In genomic region chr2:106192752-106193490, GRCh38 we compare ENCODE assay signal across 8 cellular contexts. TPM values are rescaled to one million over a fixed set of nuclear protein-coding genes. Genes with fewer than 3 reads are reported as not detected.
DNase-seq lines count a peak whose midpoint lies in the region; ATAC-seq and TF ChIP-seq lines count a peak whose summit lies in the region.

No MANE protein-coding gene starts in this region.

- H3K4me3 ChIP-seq in epithelial cell of proximal tubule (ENCODE audit: low read depth, low read length), result peak overlapping the region; percentile 90
- H3K4me3 ChIP-seq in thoracic aorta, result peak overlapping the region; percentile 95

- H3K9me3 Mint-ChIP-seq in activated CD8-positive, alpha-beta T cell treated with anti-CD3 and anti-CD28 coated beads for 36 hours, result no peaks in the 10 kb centered on the region
- H3K9me3 Mint-ChIP-seq in neural crest cell, result no peaks in the 10 kb centered on the region

- peaks cover 4 to 31% of the 10 kb centered on the region in 2 donors for H3K4me1 ChIP-seq in thoracic aorta (ENCODE audit: control insufficient read depth in 1 of 2, low read depth in 2 of 2)

- CTCF ChIA-PET in activated CD8-positive, alpha-beta T cell treated with anti-CD3 and anti-CD28 coated beads for 36 hours (lab: Charles Lee), result interaction anchor here (0.9 to 1.4 kb wide), 10 partner anchors 9 to 616 kb away, joined by 3 to 7 read pairs (median 4); no protein-coding TSS in a partner anchor

- POLR2A ChIA-PET in activated CD8-positive, alpha-beta T cell treated with anti-CD3 and anti-CD28 coated beads for 36 hours (lab: Charles Lee), result interaction anchor here (0.6 to 2.5 kb wide), 14 partner anchors 9 to 596 kb away, joined by 3 to 25 read pairs (median 4); no protein-coding TSS in a partner anchor

- TF ChIP-seq CTCF in activated CD8-positive, alpha-beta T cell treated with anti-CD3 and anti-CD28 coated beads for 36 hours (IDR thresholded peaks at IDR 0.05), result no peak
- TF ChIP-seq CTCF in epithelial cell of proximal tubule (conservative IDR thresholded peaks at IDR 0.05; ENCODE audit: low read depth, low read length), result no peak
- no peak for TF ChIP-seq CTCF in neural crest cell (conservative IDR thresholded peaks at IDR 0.05)
- TF ChIP-seq CTCF in thoracic aorta (IDR thresholded peaks at IDR 0.05), result no peak

- H3K36me3 Mint-ChIP-seq in activated CD8-positive, alpha-beta T cell treated with anti-CD3 and anti-CD28 coated beads for 36 hours (ENCODE audit: low read depth), result peaks cover 33% of the 10 kb centered on the region
- peaks cover 5% of the 10 kb centered on the region for H3K36me3 Mint-ChIP-seq in neural crest cell (ENCODE audit: low read depth)

- no peaks in the 10 kb centered on the region for H3K36me3 ChIP-seq in thoracic aorta

- H3K27ac Mint-ChIP-seq in activated CD8-positive, alpha-beta T cell treated with anti-CD3 and anti-CD28 coated beads for 36 hours, result peak overlapping the region; percentile 78
- H3K27ac Mint-ChIP-seq in neural crest cell (ENCODE audit: unreplicated experiment), result no peak overlapping the region

- DNase-seq in Ammon's horn (ENCODE audit: low spot score), result peak; percentile 39
- DNase-seq in NCI-H226, result peak; percentile 78
- DNase-seq in activated CD8-positive, alpha-beta T cell treated with anti-CD3 and anti-CD28 coated beads for 36 hours, result peak; percentile 79
- DNase-seq in epithelial cell of proximal tubule (ENCODE audit: low read depth), result peak; percentile 87
- DNase-seq in neural crest cell (ENCODE audit: low read depth, low spot score), result peak; percentile 4
- DNase-seq in thoracic aorta (ENCODE audit: low spot score), result no peak

- no peaks in the 10 kb centered on the region for H3K27me3 ChIP-seq in thoracic aorta (replicated peaks; ENCODE audit: insufficient read depth)

- H3K4me3 Mint-ChIP-seq in activated CD8-positive, alpha-beta T cell treated with anti-CD3 and anti-CD28 coated beads for 36 hours, result peak overlapping the region; percentile 85
- H3K4me3 Mint-ChIP-seq in neural crest cell, result peak overlapping the region; percentile 89

- H3K27ac ChIP-seq in thoracic aorta, result no peak overlapping the region

- H3K27me3 Mint-ChIP-seq in activated CD8-positive, alpha-beta T cell treated with anti-CD3 and anti-CD28 coated beads for 36 hours, result no peaks in the 10 kb centered on the region
- no peaks in the 10 kb centered on the region for H3K27me3 Mint-ChIP-seq in neural crest cell (ENCODE audit: low read depth)

- H3K9me3 ChIP-seq in thoracic aorta, result no peaks in the 10 kb centered on the region

- H3K4me1 Mint-ChIP-seq in activated CD8-positive, alpha-beta T cell treated with anti-CD3 and anti-CD28 coated beads for 36 hours (ENCODE audit: low read depth), result peaks cover 54% of the 10 kb centered on the region
- H3K4me1 Mint-ChIP-seq in neural crest cell, result peaks cover 57% of the 10 kb centered on the region

- intact Hi-C loops in activated CD8-positive, alpha-beta T cell treated with anti-CD3 and anti-CD28 coated beads for 36 hours (cut with micrococcal nuclease), result loop anchor here (2.0 to 5.0 kb wide), 2 partner anchors 32 to 91 kb away; no protein-coding TSS in a partner anchor

- ATAC-seq in GM18861 (IDR thresholded peaks at IDR 0.05; ENCODE audit: unreplicated experiment) (peak; percentile 33), HG03064 (IDR thresholded peaks at IDR 0.05; ENCODE audit: low read depth, unreplicated experiment) (peak; percentile 29), thoracic aorta (ENCODE audit: insufficient number of reproducible peaks, low FRiP score, low read depth) (no peak)
- peak; percentile 59 for ATAC-seq in activated CD8-positive, alpha-beta T cell treated with anti-CD3 and anti-CD28 coated beads for 36 hours

RNA-seq across cellular contexts. Expression of gene UXS1, which starts 1.2 kb away (rescaled TPM):
- 10 to 100 TPM; 47.4 to 47.8 TPM for total RNA-seq in activated CD8-positive, alpha-beta T cell treated with anti-CD3 and anti-CD28 coated beads for 36 hours
- 79.7 and 128 TPM in 2 replicates for total RNA-seq in epithelial cell of proximal tubule
- 50.2 and 55.4 TPM in 2 replicates for total RNA-seq in neural crest cell
- total RNA-seq in thoracic aorta, result 10 to 100 TPM; 28.3 to 49.1 TPM
